In the genomic region with DNA sequence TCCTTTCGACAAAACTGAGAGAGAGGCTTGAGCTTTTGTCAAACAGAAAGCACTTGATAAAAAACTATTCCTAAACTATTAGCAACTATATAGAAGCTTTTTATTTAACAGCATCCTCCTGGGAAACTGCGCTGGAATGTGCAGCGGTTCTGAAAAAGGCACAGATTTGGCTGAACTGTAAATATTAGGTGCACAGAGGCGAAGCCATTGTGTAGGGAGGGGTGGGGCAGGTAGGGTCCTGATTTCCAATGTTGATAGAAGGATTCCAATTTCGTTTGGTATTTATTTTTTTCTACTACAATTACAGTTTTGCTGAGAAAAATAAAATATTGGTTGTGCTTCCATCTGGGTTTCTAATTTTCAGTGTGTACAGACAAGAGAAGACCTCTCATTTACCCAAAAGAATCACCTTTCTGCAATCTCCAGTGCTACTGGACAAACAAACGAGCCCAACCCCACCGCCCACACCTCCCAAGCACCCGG, we compare ENCODE assay signal across 8 cellular contexts. TPM values are rescaled to one million over a fixed set of nuclear protein-coding genes. Genes with fewer than 3 reads are reported as not detected.
DNase-seq lines count a peak whose midpoint lies in the region; ATAC-seq and TF ChIP-seq lines count a peak whose summit lies in the region.

No MANE protein-coding gene starts in this region.

- no peaks in the 10 kb centered on the region for H3K79me1 ChIP-seq in mesenchymal stem cell (replicated peaks; ENCODE audit: low read length, poor library complexity, severe bottlenecking)

- peak overlapping the region; percentile 64 for H2AFZ ChIP-seq in mesenchymal stem cell (ENCODE audit: low read depth, low read length)

- DNase-seq in activated naive CD4-positive, alpha-beta T cell treated with anti-CD3 and anti-CD28 coated beads, Interleukin-2, amount 10 ng/mL, durations not matched to agents 7 days and 5 days = no peak
- no peak for DNase-seq in activated naive CD4-positive, alpha-beta T cell treated with anti-CD3 and anti-CD28 coated beads, Interleukin-2, amount 50 U/mL, for 16 hours
- no peak for DNase-seq in brain microvascular endothelial cell
- DNase-seq in mesenchymal stem cell = no peak
- DNase-seq in type B pancreatic cell (ENCODE audit: extremely low spot score, unreplicated experiment) = no peak
- no peak for DNase-seq in NCI-H2081 treated with DMSO at 0.1 percent for 48 hours (lab: John Stamatoyannopoulos, UW)

- no peaks in the 10 kb centered on the region for H3K9me3 ChIP-seq in mesenchymal stem cell (ENCODE audit: control insufficient read depth, low read length)

- H2BK120ac ChIP-seq in mesenchymal stem cell (ENCODE audit: low read depth, low read length) = no peak overlapping the region

- no peak overlapping the region for H2BK15ac ChIP-seq in mesenchymal stem cell (ENCODE audit: low read depth, poor library complexity, severe bottlenecking)

- TF ChIP-seq CTCF in brain microvascular endothelial cell (IDR thresholded peaks at IDR 0.05; ENCODE audit: low read depth, low read length, missing control alignments) (no peak), type B pancreatic cell (conservative IDR thresholded peaks at IDR 0.05) (no peak)

- no peaks in the 10 kb centered on the region for H3K9me3 Mint-ChIP-seq in activated naive CD4-positive, alpha-beta T cell treated with anti-CD3 and anti-CD28 coated beads, Interleukin-2, amount 10 ng/mL, durations not matched to agents 7 days and 5 days
- H3K9me3 Mint-ChIP-seq in type B pancreatic cell = no peaks in the 10 kb centered on the region

- H2BK12ac ChIP-seq in mesenchymal stem cell (ENCODE audit: low read length in 2 of 2) = no peak overlapping the region

- H3K27ac Mint-ChIP-seq in activated naive CD4-positive, alpha-beta T cell treated with anti-CD3 and anti-CD28 coated beads, Interleukin-2, amount 10 ng/mL, durations not matched to agents 7 days and 5 days = no peak overlapping the region
- H3K27ac Mint-ChIP-seq in type B pancreatic cell = peak overlapping the region; percentile 94

- H3K4me3 Mint-ChIP-seq in activated naive CD4-positive, alpha-beta T cell treated with anti-CD3 and anti-CD28 coated beads, Interleukin-2, amount 10 ng/mL, durations not matched to agents 7 days and 5 days = peak overlapping the region; percentile 74
- H3K4me3 Mint-ChIP-seq in type B pancreatic cell = peak overlapping the region; percentile 95

- no peak overlapping the region for H3K4ac ChIP-seq in mesenchymal stem cell (ENCODE audit: low read depth in 1 of 2, low read length in 2 of 2)

- H4K8ac ChIP-seq in mesenchymal stem cell (ENCODE audit: low read length) = no peak overlapping the region

- H3K4me3 ChIP-seq in brain microvascular endothelial cell (ENCODE audit: low read depth, low read length) (peak overlapping the region; percentile 80), mesenchymal stem cell (ENCODE audit: insufficient read depth in 1 of 2, low read depth in 1 of 2, low read length in 2 of 2) (peak overlapping the region; percentile 83 to 89)

- CTCF ChIA-PET in activated naive CD4-positive, alpha-beta T cell treated with anti-CD3 and anti-CD28 coated beads, Interleukin-2, amount 10 ng/mL, durations not matched to agents 7 days and 5 days (lab: Charles Lee) = no interaction called here

- ATAC-seq in HG03520 (IDR thresholded peaks at IDR 0.05; ENCODE audit: unreplicated experiment) (no peak), HG03139 (IDR thresholded peaks at IDR 0.05; ENCODE audit: unreplicated experiment) (no peak)

- H3K36me3 Mint-ChIP-seq in activated naive CD4-positive, alpha-beta T cell treated with anti-CD3 and anti-CD28 coated beads, Interleukin-2, amount 10 ng/mL, durations not matched to agents 7 days and 5 days = no peaks in the 10 kb centered on the region
- peaks cover 6% of the 10 kb centered on the region for H3K36me3 Mint-ChIP-seq in type B pancreatic cell

- no peak overlapping the region for H2BK5ac ChIP-seq in mesenchymal stem cell (ENCODE audit: low read depth, low read length, poor library complexity, severe bottlenecking)

- peak overlapping the region; percentile 92 for H3K4me2 ChIP-seq in mesenchymal stem cell (ENCODE audit: low read length, poor library complexity, severe bottlenecking)

- peaks cover 9% of the 10 kb centered on the region for H3K4me1 Mint-ChIP-seq in activated naive CD4-positive, alpha-beta T cell treated with anti-CD3 and anti-CD28 coated beads, Interleukin-2, amount 10 ng/mL, durations not matched to agents 7 days and 5 days
- peaks cover 36% of the 10 kb centered on the region for H3K4me1 Mint-ChIP-seq in type B pancreatic cell (ENCODE audit: unreplicated experiment)

- H3K18ac ChIP-seq in mesenchymal stem cell (ENCODE audit: low read depth in 1 of 2, low read length in 2 of 2) = peak overlapping the region in 1 of 2 experiments; percentile 3

- H3K23ac ChIP-seq in mesenchymal stem cell (ENCODE audit: low read length in 2 of 2) = peak overlapping the region in 1 of 2 experiments; percentile 34

- in situ Hi-C loops in brain microvascular endothelial cell (cut with HindIII; ENCODE audit: low pct_ligation_motif_present, low sequenced_read_pairs) = no loop called here

- no peaks in the 10 kb centered on the region for H3K36me3 ChIP-seq in brain microvascular endothelial cell (replicated peaks)
- no peaks in the 10 kb centered on the region for H3K36me3 ChIP-seq in mesenchymal stem cell (ENCODE audit: control insufficient read depth in 1 of 2, insufficient read depth in 2 of 2, low read depth in 1 of 2, low read length in 2 of 2)

- no peak overlapping the region for H3K27ac ChIP-seq in brain microvascular endothelial cell
- H3K27ac ChIP-seq in mesenchymal stem cell (ENCODE audit: low read length, poor library complexity, severe bottlenecking) = no peak overlapping the region

- no peak overlapping the region for H3K14ac ChIP-seq in mesenchymal stem cell (ENCODE audit: low read length in 2 of 2)

- H3K4me1 ChIP-seq in mesenchymal stem cell (ENCODE audit: control insufficient read depth, insufficient read depth, low read depth, low read length) = peaks cover 3% of the 10 kb centered on the region

- H3K9ac ChIP-seq in mesenchymal stem cell (ENCODE audit: low read length) = peak overlapping the region; percentile 78

- H3K27me3 ChIP-seq in brain microvascular endothelial cell (replicated peaks) (no peaks in the 10 kb centered on the region), mesenchymal stem cell (ENCODE audit: control insufficient read depth in 1 of 2, insufficient read depth in 1 of 2, low read length in 2 of 2) (peaks cover 8 to 10% of the 10 kb centered on the region in 2 experiments)

- peaks cover 52% of the 10 kb centered on the region for H3K27me3 Mint-ChIP-seq in activated naive CD4-positive, alpha-beta T cell treated with anti-CD3 and anti-CD28 coated beads, Interleukin-2, amount 10 ng/mL, durations not matched to agents 7 days and 5 days
- no peaks in the 10 kb centered on the region for H3K27me3 Mint-ChIP-seq in type B pancreatic cell

- no peak overlapping the region for H4K91ac ChIP-seq in mesenchymal stem cell (ENCODE audit: low read length)

- no peak overlapping the region for H2AK5ac ChIP-seq in mesenchymal stem cell (ENCODE audit: low read length, severe bottlenecking)

- WGBS in mesenchymal stem cell = 55% methylated on average over 6 of the region's 8 CpGs

RNA-seq across cellular contexts. Expression of gene SH3BGRL2, which starts 0.7 kb away (rescaled TPM):
- 2.8 TPM for polyA plus RNA-seq in mesenchymal stem cell (2013, experiment 1 of 2)
- 3.0 TPM for polyA plus RNA-seq in mesenchymal stem cell (2013, experiment 2 of 2)
- total RNA-seq in type B pancreatic cell (ENCODE audit: low replicate concordance) = 40.0 and 75.3 TPM in 2 replicates
